In the genomic region with DNA sequence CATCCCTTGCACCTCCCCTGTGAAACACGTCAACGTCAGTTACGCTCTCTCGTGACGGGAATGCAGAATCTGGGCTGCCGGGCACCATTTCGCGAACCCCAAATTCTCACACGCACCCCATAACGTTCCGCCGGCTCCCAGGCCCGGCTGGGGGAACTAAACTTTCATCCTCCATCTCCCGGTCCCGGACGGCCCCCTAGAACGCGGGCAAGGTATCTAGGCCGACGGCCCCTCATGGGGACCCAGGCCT, we compare ENCODE assay signal across 8 cellular contexts. TPM values are rescaled to one million over a fixed set of nuclear protein-coding genes. Genes with fewer than 3 reads are reported as not detected.
DNase-seq lines count a peak whose midpoint lies in the region; ATAC-seq and TF ChIP-seq lines count a peak whose summit lies in the region.

No MANE protein-coding gene starts in this region.

- no peak for TF ChIP-seq CTCF in retinal pigment epithelial cell (conservative IDR thresholded peaks at IDR 0.05; ENCODE audit: low read depth, low read length)

- H3K27ac Mint-ChIP-seq in activated CD4-positive, alpha-beta memory T cell treated with anti-CD3 and anti-CD28 coated beads, Interleukin-2, amount 10 ng/mL, durations not matched to agents 7 days and 5 days = peak overlapping the region; percentile 99

- H3K36me3 Mint-ChIP-seq in activated CD4-positive, alpha-beta memory T cell treated with anti-CD3 and anti-CD28 coated beads, Interleukin-2, amount 10 ng/mL, durations not matched to agents 7 days and 5 days (ENCODE audit: low read depth) = peaks cover 10% of the 10 kb centered on the region

- H3K27me3 ChIP-seq in ACC112 (ENCODE audit: insufficient read depth, low read length) = no peaks in the 10 kb centered on the region

- peaks cover 25% of the 10 kb centered on the region for H3K79me2 ChIP-seq in ACC112 (ENCODE audit: control insufficient read depth, insufficient read depth, low read length, unreplicated experiment)

- H3K4me3 ChIP-seq in ACC112 (ENCODE audit: low read depth, low read length) (peak overlapping the region; percentile 98), retinal pigment epithelial cell (ENCODE audit: low read length) (peak overlapping the region; percentile 96)

- CTCF ChIA-PET in activated CD4-positive, alpha-beta memory T cell treated with anti-CD3 and anti-CD28 coated beads, Interleukin-2, amount 10 ng/mL, durations not matched to agents 7 days and 5 days (lab: Charles Lee) = interaction anchor here (1.8 kb wide), 1 partner anchor 157 kb away, joined by 5 read pairs; no protein-coding TSS in a partner anchor

- peak overlapping the region; percentile 98 for H2AFZ ChIP-seq in ACC112 (ENCODE audit: low read length, unreplicated experiment)

- H3K4me1 Mint-ChIP-seq in activated CD4-positive, alpha-beta memory T cell treated with anti-CD3 and anti-CD28 coated beads, Interleukin-2, amount 10 ng/mL, durations not matched to agents 7 days and 5 days = peaks cover 20% of the 10 kb centered on the region

- intact Hi-C loops in cardiac septum (cut with DNase I) = loop anchor here (2.0 to 10.0 kb wide), 2 partner anchors 72 to 394 kb away; a partner anchor contains a TSS

- peak overlapping the region; percentile 97 for H3K4me3 Mint-ChIP-seq in activated CD4-positive, alpha-beta memory T cell treated with anti-CD3 and anti-CD28 coated beads, Interleukin-2, amount 10 ng/mL, durations not matched to agents 7 days and 5 days

- no peaks in the 10 kb centered on the region for H3K9me3 Mint-ChIP-seq in activated CD4-positive, alpha-beta memory T cell treated with anti-CD3 and anti-CD28 coated beads, Interleukin-2, amount 10 ng/mL, durations not matched to agents 7 days and 5 days

- POLR2A ChIA-PET in activated CD4-positive, alpha-beta memory T cell treated with anti-CD3 and anti-CD28 coated beads, Interleukin-2, amount 10 ng/mL, durations not matched to agents 7 days and 5 days (lab: Charles Lee) = interaction anchor here (1.0 to 1.4 kb wide), 4 partner anchors 14 to 52 kb away, joined by 3 to 7 read pairs (median 4); no protein-coding TSS in a partner anchor

- peaks cover 7% of the 10 kb centered on the region for H3K4me1 ChIP-seq in ACC112 (ENCODE audit: control insufficient read depth, insufficient read depth, low read length, unreplicated experiment)

- no peak for DNase-seq in activated CD4-positive, alpha-beta memory T cell treated with anti-CD3 and anti-CD28 coated beads, Interleukin-2, amount 10 ng/mL, durations not matched to agents 7 days and 5 days
- peak; percentile 76 for DNase-seq in cardiac septum (ENCODE audit: low spot score)
- DNase-seq in retinal pigment epithelial cell (ENCODE audit: low read depth) = no peak
- no peak for DNase-seq in NCI-H748 treated with DMSO at 0.1 percent for 48 hours (lab: John Stamatoyannopoulos, UW)
- DNase-seq in NCI-H1105 treated with DMSO at 0.1 percent for 48 hours (lab: John Stamatoyannopoulos, UW) = no peak

- H3K36me3 ChIP-seq in ACC112 (ENCODE audit: insufficient read depth, low read length) = 0 out of 2 replicates have a peak, but pooled peaks cover 3% of the 10 kb centered on the region

- no peaks in the 10 kb centered on the region for H3K27me3 Mint-ChIP-seq in activated CD4-positive, alpha-beta memory T cell treated with anti-CD3 and anti-CD28 coated beads, Interleukin-2, amount 10 ng/mL, durations not matched to agents 7 days and 5 days

- H3K27ac ChIP-seq in ACC112 (ENCODE audit: low read depth, low read length) = peak overlapping the region; percentile 93

- ATAC-seq in GM21717 (IDR thresholded peaks at IDR 0.05; ENCODE audit: unreplicated experiment) = peak; percentile 11
- no peak for ATAC-seq in GM18870 (IDR thresholded peaks at IDR 0.05; ENCODE audit: unreplicated experiment)

RNA-seq across cellular contexts. Expression of a gene that starts 0.5 kb away (rescaled TPM):
- total RNA-seq in activated CD4-positive, alpha-beta memory T cell treated with anti-CD3 and anti-CD28 coated beads, Interleukin-2, amount 10 ng/mL, durations not matched to agents 7 days and 5 days = 1 to 10 TPM; 7.6 to 8.1 TPM
- total RNA-seq in cardiac septum = 11.2 TPM

RNA-seq across cellular contexts. Expression of a gene that starts 51.2 kb away (rescaled TPM):
- 10 to 100 TPM; 55.6 to 58.5 TPM for total RNA-seq in activated CD4-positive, alpha-beta memory T cell treated with anti-CD3 and anti-CD28 coated beads, Interleukin-2, amount 10 ng/mL, durations not matched to agents 7 days and 5 days
- 15.4 TPM for total RNA-seq in cardiac septum
